Comparison of ENCODE assay signal across 8 cellular contexts in the genomic region with DNA sequence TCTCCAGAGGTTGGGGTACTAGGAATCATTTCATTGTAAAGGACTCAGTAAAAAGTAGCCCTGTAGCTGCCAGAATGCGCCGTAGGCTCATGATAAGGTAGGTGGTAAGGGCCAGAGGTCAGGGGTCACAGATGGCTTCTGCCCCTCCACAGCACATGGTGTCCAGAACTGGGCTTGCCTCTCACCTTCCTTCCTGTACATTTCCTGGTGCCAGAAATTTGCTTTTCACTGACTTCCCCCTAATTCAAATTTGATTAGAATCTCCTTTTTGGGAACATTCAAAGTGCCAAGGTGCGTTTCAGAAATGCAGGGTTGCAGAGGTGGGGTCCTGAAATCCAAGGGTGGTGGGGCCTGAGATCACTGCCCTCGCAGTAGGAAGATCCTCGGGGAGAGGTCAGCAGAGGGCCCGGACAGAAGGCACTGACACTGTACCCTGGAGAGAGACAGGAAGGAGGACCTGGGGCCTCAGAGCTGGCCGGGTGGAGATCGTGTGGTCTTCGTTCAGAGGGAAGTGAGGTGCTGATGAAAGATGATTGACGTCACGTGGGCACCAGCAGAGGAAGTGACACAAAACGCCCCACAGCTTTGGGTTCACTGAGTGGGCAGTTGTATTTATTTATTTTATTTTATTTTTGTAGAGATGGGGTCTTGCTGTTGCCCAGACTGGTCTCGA. TPM values are rescaled to one million over a fixed set of nuclear protein-coding genes. Genes with fewer than 3 reads are reported as not detected.
A peak's percentile ranks its signal among the peaks of the same experiment; 100 is the strongest.
DNase-seq lines count a peak whose midpoint lies in the region; ATAC-seq, FAIRE-seq and TF ChIP-seq lines count a peak whose summit lies in the region.

No MANE protein-coding gene starts in this region.

- intact Hi-C loops in kidney (cut with DNase I), result no loop called here

- no peak for FAIRE-seq in kidney (lab: Jason Lieb, UNC)

- H3K36me3 ChIP-seq in kidney (ENCODE audit: control insufficient read depth in 1 of 2, insufficient read depth in 2 of 2, low read length in 2 of 2), result no peaks in the 10 kb centered on the region

- TF ChIP-seq CTCF in kidney (IDR thresholded peaks at IDR 0.05; ENCODE audit: borderline replicate concordance, extremely low read depth, insufficient read depth), result no peak

- no peaks in the 10 kb centered on the region for H3K9me3 ChIP-seq in kidney (ENCODE audit: control insufficient read depth in 1 of 2, low read length in 2 of 2)

- no peaks in the 10 kb centered on the region for H3K9me3 Mint-ChIP-seq in activated T-cell treated with anti-CD3 and anti-CD28 coated beads, Interleukin-2, amount 50 U/mL, for 4 hours

- H3K4me3 Mint-ChIP-seq in activated T-cell treated with anti-CD3 and anti-CD28 coated beads, Interleukin-2, amount 50 U/mL, for 4 hours, result peak overlapping the region; percentile 71

- H3K36me3 Mint-ChIP-seq in activated T-cell treated with anti-CD3 and anti-CD28 coated beads, Interleukin-2, amount 50 U/mL, for 4 hours (ENCODE audit: insufficient read depth), result no peaks in the 10 kb centered on the region

- DNase-seq in Kasumi-1 (lab: John Stamatoyannopoulos, UW) (peak; percentile 68 to 79), kidney (peak; percentile 81), DMS53 treated with DMSO at 0.1 percent for 48 hours (lab: John Stamatoyannopoulos, UW; ENCODE audit: unreplicated experiment) (no peak), NAMALWA (ENCODE audit: low spot score) (no peak)
- peak; percentile 7 for DNase-seq in activated T-cell treated with anti-CD3 and anti-CD28 coated beads, Interleukin-2, amount 50 U/mL, for 4 hours
- DNase-seq in stimulated activated naive CD8-positive, alpha-beta T cell treated with anti-CD3 and anti-CD28 coated beads, Interleukin-15, Interleukin-2, amounts not matched to agents 100 U/mL and 50 U/mL, for 24 hours, result peak; percentile 61

- peaks cover 5 to 22% of the 10 kb centered on the region in 2 donors for H3K4me1 ChIP-seq in kidney (ENCODE audit: control insufficient read depth in 1 of 2, insufficient read depth in 1 of 2, low read depth in 1 of 2, low read length in 2 of 2)

- no peak for ATAC-seq in activated T-cell treated with anti-CD3 and anti-CD28 coated beads, Interleukin-2, amount 50 U/mL, for 4 hours
- ATAC-seq in stimulated activated naive CD8-positive, alpha-beta T cell treated with anti-CD3 and anti-CD28 coated beads, Interleukin-15, Interleukin-2, amounts not matched to agents 100 U/mL and 50 U/mL, for 24 hours, result no peak
- ATAC-seq in GM21447 (IDR thresholded peaks at IDR 0.05; ENCODE audit: unreplicated experiment) (no peak), HG02870 (IDR thresholded peaks at IDR 0.05; ENCODE audit: unreplicated experiment) (no peak)

- no peak overlapping the region for H3K4me3 ChIP-seq in kidney (ENCODE audit: low read length in 2 of 2)

- H3K4me1 Mint-ChIP-seq in activated T-cell treated with anti-CD3 and anti-CD28 coated beads, Interleukin-2, amount 50 U/mL, for 4 hours (ENCODE audit: low read depth), result peaks cover 26% of the 10 kb centered on the region

- H3K27me3 Mint-ChIP-seq in activated T-cell treated with anti-CD3 and anti-CD28 coated beads, Interleukin-2, amount 50 U/mL, for 4 hours (ENCODE audit: low read depth), result no peaks in the 10 kb centered on the region

- no peak overlapping the region for H3K9ac ChIP-seq in kidney (ENCODE audit: low read length in 2 of 2)

- H3K27ac ChIP-seq in kidney (ENCODE audit: low read depth in 2 of 2, low read length in 2 of 2), result peak overlapping the region; percentile 51 to 76

RNA-seq across cellular contexts. Expression of a gene that starts 25.5 kb away (rescaled TPM):
- 10 to 100 TPM; 12.1 to 26.2 (median 23.1) TPM for total RNA-seq in activated T-cell treated with anti-CD3 and anti-CD28 coated beads, Interleukin-2, amount 50 U/mL, for 4 hours
- total RNA-seq in kidney, result 61.5 TPM
- polyA plus RNA-seq in kidney (ENCODE audit: insufficient read depth, low read depth, low replicate concordance), result 107 TPM

Comparison
In these comparisons a context has a peak if more than half of its experiments do, and no peak if none do; other contexts are left out.
1. DNase-seq: peak in Kasumi-1 (2 of 2), activated T-cell treated with anti-CD3 and anti-CD28 coated beads, Interleukin-2, amount 50 U/mL, for 4 hours (single experiment), kidney (single experiment) and stimulated activated naive CD8-positive, alpha-beta T cell treated with anti-CD3 and anti-CD28 coated beads, Interleukin-15, Interleukin-2, amounts not matched to agents 100 U/mL and 50 U/mL, for 24 hours (single experiment); none in DMS53 treated with DMSO at 0.1 percent for 48 hours (single experiment) and NAMALWA (single experiment).